Comparison of ENCODE assay signal across 10 cellular contexts in the genomic region with DNA sequence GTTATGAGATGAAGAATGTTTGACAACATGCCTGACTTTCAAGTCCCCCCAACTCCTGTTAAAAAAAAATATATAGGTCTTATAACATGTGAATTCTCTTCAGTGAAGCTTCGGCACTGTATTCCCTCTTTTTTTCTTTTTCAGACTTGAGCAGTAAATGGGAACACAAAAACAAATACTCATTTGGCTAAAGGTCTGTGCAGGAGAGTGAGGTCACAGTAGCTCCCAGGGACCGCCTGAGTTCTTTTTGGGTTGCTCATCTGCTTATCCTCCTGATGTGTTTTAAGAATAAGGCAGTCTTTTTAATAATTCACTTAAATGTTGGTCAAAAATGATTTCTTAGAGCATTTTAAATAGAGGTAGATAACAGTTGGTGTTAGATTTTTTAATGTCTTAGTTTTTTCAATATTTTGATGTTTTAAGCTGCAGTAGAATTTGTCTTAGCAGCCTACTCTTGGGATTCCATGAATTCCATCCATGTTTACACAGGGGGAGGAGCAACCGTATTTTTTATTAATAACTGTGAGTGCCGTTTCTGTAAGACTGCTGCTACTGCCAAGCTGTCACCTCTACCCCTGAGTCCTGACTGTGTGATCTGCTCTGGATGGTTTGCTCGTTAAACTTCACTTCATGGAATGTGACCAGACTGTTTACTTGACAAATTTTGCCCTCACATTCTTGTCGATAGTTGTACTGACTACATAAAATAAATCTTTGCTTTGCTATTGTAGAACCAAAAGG. TPM values are rescaled to one million over a fixed set of nuclear protein-coding genes. Genes with fewer than 3 reads are reported as not detected.
DNase-seq lines count a peak whose midpoint lies in the region; ATAC-seq and TF ChIP-seq lines count a peak whose summit lies in the region.
"Had no signal": no experiment of that assay in that cellular context is flagged by ENCODE, and none has a peak within 500 bp of the region (broad histone marks: within the 10 kb centered on the region; RNA-seq: fewer than 3 reads in every experiment).

No MANE protein-coding gene starts in this region.

- H3K27ac Mint-ChIP-seq in activated CD8-positive, alpha-beta memory T cell treated with anti-CD3 and anti-CD28 coated beads, Interleukin-2, amount 10 ng/mL, durations not matched to agents 7 days and 5 days = peak overlapping the region; percentile 73
- peak overlapping the region; percentile 76 for H3K27ac Mint-ChIP-seq in central memory CD8-positive, alpha-beta T cell (ENCODE audit: low read depth)

- no peak for TF ChIP-seq CTCF in lung (IDR thresholded peaks at IDR 0.05; ENCODE audit: control extremely low read depth, extremely low read depth)
- TF ChIP-seq CTCF in upper lobe of left lung (IDR thresholded peaks at IDR 0.05) = no peak
- no peak for TF ChIP-seq CTCF in BE2C (IDR thresholded peaks at IDR 0.05; ENCODE audit: low read depth, low read length)

- H3K36me3 ChIP-seq in lung (ENCODE audit: control insufficient read depth in 2 of 2, insufficient read depth in 2 of 2, low read length in 2 of 2) (peaks cover 12 to 18% of the 10 kb centered on the region in 2 donors), upper lobe of left lung (peaks cover 4 to 46% (median 21%) of the 10 kb centered on the region in 4 donors), BE2C (peaks cover 59% of the 10 kb centered on the region)

- peaks cover 65% of the 10 kb centered on the region for H3K4me1 Mint-ChIP-seq in activated CD8-positive, alpha-beta memory T cell treated with anti-CD3 and anti-CD28 coated beads, Interleukin-2, amount 10 ng/mL, durations not matched to agents 7 days and 5 days
- peaks cover 89% of the 10 kb centered on the region for H3K4me1 Mint-ChIP-seq in central memory CD8-positive, alpha-beta T cell

- peak overlapping the region; percentile 30 to 53 for H3K27ac ChIP-seq in lung (ENCODE audit: low read depth in 1 of 2, low read length in 1 of 2)
- peak overlapping the region; percentile 47 to 67 (median 54) for H3K27ac ChIP-seq in upper lobe of left lung

- no peak for TF ChIP-seq POLR2A in upper lobe of left lung (IDR thresholded peaks at IDR 0.05)

- H3K4me1 ChIP-seq in lung (ENCODE audit: control insufficient read depth in 2 of 2, insufficient read depth in 2 of 2, low read length in 2 of 2) (peaks cover 8 to 59% of the 10 kb centered on the region in 2 donors), upper lobe of left lung (peaks cover 58 to 75% (median 65%) of the 10 kb centered on the region in 4 donors), BE2C (peaks cover 13% of the 10 kb centered on the region)

- TF ChIP-seq EP300 in upper lobe of left lung (IDR thresholded peaks at IDR 0.05) = no peak

- H3K9me3 Mint-ChIP-seq in activated CD8-positive, alpha-beta memory T cell treated with anti-CD3 and anti-CD28 coated beads, Interleukin-2, amount 10 ng/mL, durations not matched to agents 7 days and 5 days (ENCODE audit: low read depth) = no peaks in the 10 kb centered on the region
- no peaks in the 10 kb centered on the region for H3K9me3 Mint-ChIP-seq in central memory CD8-positive, alpha-beta T cell

- no peaks in the 10 kb centered on the region for H3K9me3 ChIP-seq in lung (ENCODE audit: control insufficient read depth in 2 of 2, insufficient read depth in 1 of 2, low read length in 1 of 2)
- H3K9me3 ChIP-seq in upper lobe of left lung = no peaks in the 10 kb centered on the region
- no peaks in the 10 kb centered on the region for H3K9me3 ChIP-seq in BE2C
- H3K9me3 ChIP-seq: mucosa of descending colon had no signal

- CTCF ChIA-PET in activated CD8-positive, alpha-beta memory T cell treated with anti-CD3 and anti-CD28 coated beads, Interleukin-2, amount 10 ng/mL, durations not matched to agents 7 days and 5 days (lab: Charles Lee) = interaction anchor here (1.3 to 1.6 kb wide), 2 partner anchors 118 to 121 kb away, joined by 4 read pairs; a partner anchor contains a TSS

- H3K4me3 ChIP-seq in lung (no peak overlapping the region), upper lobe of left lung (no peak overlapping the region), BE2C (ENCODE audit: low read depth, low read length) (no peak overlapping the region)
- H3K4me3 ChIP-seq: mucosa of descending colon had no signal

- H3K27me3 ChIP-seq in lung (ENCODE audit: control insufficient read depth, insufficient read depth) = no peaks in the 10 kb centered on the region
- H3K27me3 ChIP-seq in upper lobe of left lung = no peaks in the 10 kb centered on the region
- no peaks in the 10 kb centered on the region for H3K27me3 ChIP-seq in BE2C

- ATAC-seq in activated CD8-positive, alpha-beta memory T cell treated with anti-CD3 and anti-CD28 coated beads, Interleukin-2, amount 10 ng/mL, durations not matched to agents 7 days and 5 days = no peak
- no peak for ATAC-seq in central memory CD8-positive, alpha-beta T cell (replicated peaks; ENCODE audit: extremely low read depth, poor library complexity, severe bottlenecking)
- ATAC-seq in lung (ENCODE audit: insufficient read depth, low FRiP score) = peak; percentile 61
- ATAC-seq in upper lobe of left lung (ENCODE audit: low FRiP score in 2 of 2) = peak; percentile 77 to 86
- no peak for ATAC-seq in GM18861 (IDR thresholded peaks at IDR 0.05; ENCODE audit: unreplicated experiment)
- ATAC-seq: mucosa of descending colon had no signal

- peaks cover 52% of the 10 kb centered on the region for H3K36me3 Mint-ChIP-seq in activated CD8-positive, alpha-beta memory T cell treated with anti-CD3 and anti-CD28 coated beads, Interleukin-2, amount 10 ng/mL, durations not matched to agents 7 days and 5 days
- H3K36me3 Mint-ChIP-seq in central memory CD8-positive, alpha-beta T cell (ENCODE audit: insufficient read depth) = peaks cover 68% of the 10 kb centered on the region

- 41 to 70% methylated on average over 6 of the region's 6 CpGs for WGBS in lung, 2 donors
- 34 to 54% methylated on average over 6 of the region's 6 CpGs for WGBS in upper lobe of left lung, 2 donors

- H3K4me3 Mint-ChIP-seq in activated CD8-positive, alpha-beta memory T cell treated with anti-CD3 and anti-CD28 coated beads, Interleukin-2, amount 10 ng/mL, durations not matched to agents 7 days and 5 days = no peak overlapping the region
- peak overlapping the region; percentile 45 for H3K4me3 Mint-ChIP-seq in central memory CD8-positive, alpha-beta T cell

- DNase-seq in activated CD8-positive, alpha-beta memory T cell treated with anti-CD3 and anti-CD28 coated beads, Interleukin-2, amount 10 ng/mL, durations not matched to agents 7 days and 5 days = no peak
- DNase-seq in activated CD8-positive, alpha-beta memory T cell treated with anti-CD3 and anti-CD28 coated beads for 24 hours = no peak
- no peak for DNase-seq in central memory CD8-positive, alpha-beta T cell (ENCODE audit: low spot score in 2 of 2)
- DNase-seq in lung (ENCODE audit: low spot score) = no peak
- no peak for DNase-seq in upper lobe of left lung
- no peak for DNase-seq in BE2C
- no peak for DNase-seq in UCSD-AML1 (lab: John Stamatoyannopoulos, UW; ENCODE audit: unreplicated experiment)
- DNase-seq: mucosa of descending colon, substantia nigra had no signal

- no peaks in the 10 kb centered on the region for H3K27me3 Mint-ChIP-seq in activated CD8-positive, alpha-beta memory T cell treated with anti-CD3 and anti-CD28 coated beads, Interleukin-2, amount 10 ng/mL, durations not matched to agents 7 days and 5 days
- H3K27me3 Mint-ChIP-seq in central memory CD8-positive, alpha-beta T cell = no peaks in the 10 kb centered on the region

RNA-seq across cellular contexts. Expression of a gene that starts 14.9 kb away (rescaled TPM):
- 100 to 1,000 TPM; 226 to 309 TPM for total RNA-seq in activated CD8-positive, alpha-beta memory T cell treated with anti-CD3 and anti-CD28 coated beads, Interleukin-2, amount 10 ng/mL, durations not matched to agents 7 days and 5 days
- total RNA-seq in lung (100 to 1,000 TPM; 133 to 194 TPM), upper lobe of left lung (100 to 1,000 TPM in 5 of 6 donors, 10 to 100 TPM in 1; 95.2 to 188 (median 149) TPM)
- polyA plus RNA-seq in lung = 100 to 1,000 TPM in 1 of 2 donors, 10 to 100 TPM in 1; 53.7 to 243 TPM
- polyA plus RNA-seq in BE2C (2012; ENCODE audit: insufficient read depth, insufficient read length, low read depth) = 390 TPM

RNA-seq across cellular contexts. Expression of a gene that starts 42.8 kb away (rescaled TPM):
- total RNA-seq in activated CD8-positive, alpha-beta memory T cell treated with anti-CD3 and anti-CD28 coated beads, Interleukin-2, amount 10 ng/mL, durations not matched to agents 7 days and 5 days = 1 to 10 TPM in 1 of 2 experiments, under 1 TPM in 1; 0.59 to 1.4 TPM
- total RNA-seq in lung (10 to 100 TPM in 1 of 2 donors, 1 to 10 TPM in 1; 8.2 to 18.8 TPM), upper lobe of left lung (10 to 100 TPM in 4 of 6 donors, 1 to 10 TPM in 2; 8.7 to 66.0 (median 36.4) TPM)
- 10 to 100 TPM; 21.3 to 22.8 TPM for polyA plus RNA-seq in lung
- not detected for polyA plus RNA-seq in BE2C (2012; ENCODE audit: insufficient read depth, insufficient read length, low read depth)

RNA-seq across cellular contexts. Expression of a gene that starts 46.6 kb away (rescaled TPM):
- 10 to 100 TPM; 16.5 to 20.9 TPM for total RNA-seq in activated CD8-positive, alpha-beta memory T cell treated with anti-CD3 and anti-CD28 coated beads, Interleukin-2, amount 10 ng/mL, durations not matched to agents 7 days and 5 days
- total RNA-seq in lung = 10 to 100 TPM; 26.7 to 62.1 TPM
- polyA plus RNA-seq in lung = 10 to 100 TPM; 33.6 to 81.5 TPM
- total RNA-seq in upper lobe of left lung = 100 to 1,000 TPM in 3 of 6 donors, 10 to 100 TPM in 3; 72.2 to 266 (median 111) TPM
- polyA plus RNA-seq in BE2C (2012; ENCODE audit: insufficient read depth, insufficient read length, low read depth) = 11.9 TPM

RNA-seq across cellular contexts. Expression of a gene that starts 54.3 kb away (rescaled TPM):
- 10 to 100 TPM; 23.8 to 38.5 TPM for total RNA-seq in activated CD8-positive, alpha-beta memory T cell treated with anti-CD3 and anti-CD28 coated beads, Interleukin-2, amount 10 ng/mL, durations not matched to agents 7 days and 5 days
- total RNA-seq in lung = 10 to 100 TPM; 17.7 to 35.7 TPM
- polyA plus RNA-seq in lung = 10 to 100 TPM; 26.2 to 32.8 TPM
- 10 to 100 TPM; 10.5 to 39.8 (median 25.4) TPM for total RNA-seq in upper lobe of left lung
- polyA plus RNA-seq in BE2C (2012; ENCODE audit: insufficient read depth, insufficient read length, low read depth) = 46.8 TPM

Comparison
In these comparisons a context has a peak if more than half of its experiments do, and no peak if none do; other contexts are left out.
1. ATAC-seq: peak in lung (single experiment) and upper lobe of left lung (2 of 2); none in activated CD8-positive, alpha-beta memory T cell treated with anti-CD3 and anti-CD28 coated beads, Interleukin-2, amount 10 ng/mL, durations not matched to agents 7 days and 5 days (single experiment), central memory CD8-positive, alpha-beta T cell (single experiment) and GM18861 (single experiment).